8 cellular contexts compared by ENCODE assay signal in the genomic region with DNA sequence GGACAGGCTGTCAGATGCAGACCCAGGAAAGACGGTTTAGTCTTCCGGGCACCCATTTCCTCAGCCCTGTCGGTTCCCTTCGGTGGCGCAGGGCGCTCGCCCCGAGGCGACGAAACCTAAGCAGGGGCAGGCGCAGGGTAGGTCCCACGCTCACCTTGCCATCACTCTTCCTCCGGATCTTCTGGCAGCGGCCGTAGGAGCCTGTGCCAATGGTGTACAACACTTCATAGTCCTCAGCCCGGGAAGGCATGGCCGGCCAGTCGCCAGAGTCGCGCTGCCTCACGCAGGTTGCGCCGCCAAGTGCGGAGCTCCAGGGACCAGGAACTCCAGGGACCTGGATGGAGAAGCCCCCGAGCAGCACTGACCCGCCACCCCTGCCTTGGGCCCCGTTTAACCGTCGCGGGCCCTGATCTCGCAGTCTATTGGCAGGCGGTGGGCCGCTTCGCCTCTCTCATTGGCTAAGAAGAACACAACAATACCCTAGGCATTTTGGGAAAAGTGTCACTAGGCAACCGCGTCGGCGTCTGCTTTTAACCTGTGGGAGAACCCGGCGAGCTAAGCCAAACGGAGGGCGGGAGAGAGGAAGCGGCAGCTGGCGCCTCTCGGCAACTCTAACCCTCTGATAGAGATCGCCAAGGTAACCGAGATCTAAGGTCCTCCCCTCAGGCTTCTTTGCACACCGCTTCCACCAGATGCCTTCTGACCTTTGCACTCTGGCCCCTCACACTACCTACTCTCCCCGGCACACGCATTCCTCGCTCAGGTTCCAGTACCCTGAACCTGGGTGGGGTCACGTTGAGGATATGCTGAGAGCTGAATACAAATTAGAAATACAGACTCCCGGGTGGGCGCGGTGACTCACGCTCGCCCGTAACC. TPM values are rescaled to one million over a fixed set of nuclear protein-coding genes. Genes with fewer than 3 reads are reported as not detected.
DNase-seq lines count a peak whose midpoint lies in the region; ATAC-seq and TF ChIP-seq lines count a peak whose summit lies in the region.

A gene (minus strand): TSS at position 392 of the 876 bp plus-strand sequence. CDS start 142 bp downstream, at position 250.

- H3K27ac ChIP-seq in KOPT-K1 (ENCODE audit: low read depth, low read length, poor library complexity, severe bottlenecking), result peak within 1 kb of the TSS; percentile 93
- peak within 1 kb of the TSS; percentile 72 for H3K27ac ChIP-seq in fibroblast of lung (ENCODE audit: insufficient read depth, low read length)

- peak within 1 kb of the TSS; percentile 93 for H3K4me2 ChIP-seq in fibroblast of lung (ENCODE audit: extremely low read depth, insufficient read depth, low read length)

- DNase-seq in Daoy (ENCODE audit: low read depth), result peak; percentile 95
- DNase-seq in RKO (ENCODE audit: low spot score), result peak; percentile 94
- peak; percentile 83 to 86 for DNase-seq in activated T-cell treated with anti-CD3 and anti-CD28 coated beads, Interleukin-2, amount 50 U/mL, for 72 hours
- peak; percentile 88 to 92 for DNase-seq in fibroblast of lung (ENCODE audit: low read depth in 2 of 2)
- DNase-seq in naive thymus-derived CD8-positive, alpha-beta T cell, result peak; percentile 61 to 92 (median 80)
- DNase-seq in stimulated activated naive B cell treated with anti-CD40 and anti-IgM and Interleukin-4, amounts not matched to agents 10 μg/mL and 1 μg/mL and 100 μg/mL, for 72 hours, result peak; percentile 72

- no peak for TF ChIP-seq CTCF in fibroblast of lung (conservative IDR thresholded peaks at IDR 0.05 in 1 of 2, IDR thresholded peaks at IDR 0.05 in 1 of 2; ENCODE audit: low read depth in 1 of 2, low read length in 2 of 2)

- peaks cover 18% of the 10 kb centered on the region for H3K4me1 Mint-ChIP-seq in activated T-cell treated with anti-CD3 and anti-CD28 coated beads, Interleukin-2, amount 50 U/mL, for 72 hours (ENCODE audit: low read depth)
- H3K4me1 Mint-ChIP-seq in naive thymus-derived CD8-positive, alpha-beta T cell, result peaks cover 9 to 19% (median 16%) of the 10 kb centered on the region in 4 donors
- peaks cover 7 to 39% of the 10 kb centered on the region in 2 donors for H3K4me1 Mint-ChIP-seq in stimulated activated naive B cell treated with anti-CD40 and anti-IgM and Interleukin-4, amounts not matched to agents 10 μg/mL and 1 μg/mL and 100 μg/mL, for 72 hours

- H3K27ac Mint-ChIP-seq in activated T-cell treated with anti-CD3 and anti-CD28 coated beads, Interleukin-2, amount 50 U/mL, for 72 hours, result peak within 1 kb of the TSS; percentile 85
- peak within 1 kb of the TSS; percentile 46 to 91 (median 84) for H3K27ac Mint-ChIP-seq in naive thymus-derived CD8-positive, alpha-beta T cell
- H3K27ac Mint-ChIP-seq in stimulated activated naive B cell treated with anti-CD40 and anti-IgM and Interleukin-4, amounts not matched to agents 10 μg/mL and 1 μg/mL and 100 μg/mL, for 72 hours, result peak within 1 kb of the TSS; percentile 91

- peak within 1 kb of the TSS; percentile 97 to 98 for H3K4me3 Mint-ChIP-seq in activated T-cell treated with anti-CD3 and anti-CD28 coated beads, Interleukin-2, amount 50 U/mL, for 72 hours
- peak within 1 kb of the TSS; percentile 87 to 93 (median 92) for H3K4me3 Mint-ChIP-seq in naive thymus-derived CD8-positive, alpha-beta T cell
- H3K4me3 Mint-ChIP-seq in stimulated activated naive B cell treated with anti-CD40 and anti-IgM and Interleukin-4, amounts not matched to agents 10 μg/mL and 1 μg/mL and 100 μg/mL, for 72 hours, result peak within 1 kb of the TSS; percentile 89 to 92

- peak within 1 kb of the TSS; percentile 73 to 91 (median 81) for H3K4me3 ChIP-seq in fibroblast of lung (replicated peaks in 1 of 4; ENCODE audit: control extremely low read depth in 1 of 4, insufficient read depth in 1 of 4, low read depth in 3 of 4, low read length in 4 of 4)

- peaks cover 17% of the 10 kb centered on the region for H3K79me2 ChIP-seq in fibroblast of lung (ENCODE audit: control insufficient read depth, insufficient read depth, low read length)

- ATAC-seq in GM21825 (IDR thresholded peaks at IDR 0.05; ENCODE audit: unreplicated experiment), result peak; percentile 95
- peak; percentile 97 to 98 for ATAC-seq in activated T-cell treated with anti-CD3 and anti-CD28 coated beads, Interleukin-2, amount 50 U/mL, for 72 hours (replicated peaks in 1 of 2)
- ATAC-seq in naive thymus-derived CD8-positive, alpha-beta T cell, result peak; percentile 93 to 95
- ATAC-seq in stimulated activated naive B cell treated with anti-CD40 and anti-IgM and Interleukin-4, amounts not matched to agents 10 μg/mL and 1 μg/mL and 100 μg/mL, for 72 hours (replicated peaks), result peak; percentile 94 to 95

- H3K9me3 ChIP-seq in KOPT-K1 (ENCODE audit: insufficient read depth, low read length, poor library complexity, severe bottlenecking), result no peaks in the 10 kb centered on the region
- H3K9me3 ChIP-seq in fibroblast of lung (ENCODE audit: control insufficient read depth, insufficient read depth, low read depth, low read length), result no peaks in the 10 kb centered on the region

- H3K9me3 Mint-ChIP-seq in activated T-cell treated with anti-CD3 and anti-CD28 coated beads, Interleukin-2, amount 50 U/mL, for 72 hours, result no peaks in the 10 kb centered on the region
- no peaks in the 10 kb centered on the region for H3K9me3 Mint-ChIP-seq in naive thymus-derived CD8-positive, alpha-beta T cell
- H3K9me3 Mint-ChIP-seq in stimulated activated naive B cell treated with anti-CD40 and anti-IgM and Interleukin-4, amounts not matched to agents 10 μg/mL and 1 μg/mL and 100 μg/mL, for 72 hours, result no peaks in the 10 kb centered on the region

- H2AFZ ChIP-seq in fibroblast of lung (ENCODE audit: low read length), result peak within 1 kb of the TSS; percentile 95

- peaks cover 3% of the 10 kb centered on the region for H3K4me1 ChIP-seq in fibroblast of lung (ENCODE audit: control insufficient read depth, extremely low read depth, insufficient read depth, low read length)

- no peaks in the 10 kb centered on the region for H3K27me3 Mint-ChIP-seq in activated T-cell treated with anti-CD3 and anti-CD28 coated beads, Interleukin-2, amount 50 U/mL, for 72 hours (ENCODE audit: low read depth)
- H3K27me3 Mint-ChIP-seq in naive thymus-derived CD8-positive, alpha-beta T cell, result peaks cover 0 to 6% (median 0%) of the 10 kb centered on the region in 5 donors
- H3K27me3 Mint-ChIP-seq in stimulated activated naive B cell treated with anti-CD40 and anti-IgM and Interleukin-4, amounts not matched to agents 10 μg/mL and 1 μg/mL and 100 μg/mL, for 72 hours, result no peaks in the 10 kb centered on the region

- peaks cover 5 to 13% of the 10 kb centered on the region in 2 donors for H3K36me3 Mint-ChIP-seq in activated T-cell treated with anti-CD3 and anti-CD28 coated beads, Interleukin-2, amount 50 U/mL, for 72 hours (ENCODE audit: insufficient read depth in 2 of 2)
- H3K36me3 Mint-ChIP-seq in naive thymus-derived CD8-positive, alpha-beta T cell, result no peaks in the 10 kb centered on the region
- no peaks in the 10 kb centered on the region for H3K36me3 Mint-ChIP-seq in stimulated activated naive B cell treated with anti-CD40 and anti-IgM and Interleukin-4, amounts not matched to agents 10 μg/mL and 1 μg/mL and 100 μg/mL, for 72 hours

- POLR2A ChIA-PET in naive thymus-derived CD8-positive, alpha-beta T cell (lab: Charles Lee), result interaction anchor here (1.2 kb wide), 1 partner anchor 14 kb away, joined by 3 read pairs; no protein-coding TSS in a partner anchor

- H3K27me3 ChIP-seq in fibroblast of lung (ENCODE audit: control insufficient read depth, insufficient read depth, low read length), result no peaks in the 10 kb centered on the region

- peak within 1 kb of the TSS; percentile 62 for H3K9ac ChIP-seq in fibroblast of lung (ENCODE audit: insufficient read depth, low read length)

- H3K36me3 ChIP-seq in KOPT-K1 (ENCODE audit: insufficient read depth, low read length) (peaks cover 35% of the 10 kb centered on the region), fibroblast of lung (ENCODE audit: control insufficient read depth, insufficient read depth, low read length) (no peaks in the 10 kb centered on the region)

- no peaks in the 10 kb centered on the region for H4K20me1 ChIP-seq in fibroblast of lung (ENCODE audit: control insufficient read depth, extremely low read depth, insufficient read depth, low read length)

RNA-seq across cellular contexts. Expression of the gene that starts here (rescaled TPM):
- 97.8 and 151 TPM in 2 replicates for total RNA-seq in Daoy (2014; rRNA removed; shearing (Covaris generic))
- 10 to 100 TPM; 36.8 to 41.9 TPM for total RNA-seq in activated T-cell treated with anti-CD3 and anti-CD28 coated beads, Interleukin-2, amount 50 U/mL, for 72 hours
- 0.26 and 12.7 TPM in 2 replicates for total RNA-seq in fibroblast of lung
- polyA plus RNA-seq in fibroblast of lung, result 6.8 and 22.5 TPM in 2 replicates
- 3.4 and 15.5 TPM in 2 replicates for polyA plus RNA-seq in fibroblast of lung (2012)
- polyA minus RNA-seq in fibroblast of lung (ENCODE audit: low replicate concordance), result 0.47 and 1.6 TPM in 2 replicates
- total RNA-seq in naive thymus-derived CD8-positive, alpha-beta T cell, result under 1 TPM in 1 of 2 experiments, not detected in 1; 0.16 TPM
- polyA plus RNA-seq in naive thymus-derived CD8-positive, alpha-beta T cell, result under 1 TPM in 1 of 3 donors, not detected in 2; 0.60 TPM

Comparison
In these comparisons a context has a peak if more than half of its experiments do, and no peak if none do; other contexts are left out.
1. Peak in every context shown above with its lines: DNase-seq, ATAC-seq, H3K4me3 ChIP-seq and H3K27ac ChIP-seq.
2. Peak in DNase-seq and ATAC-seq in naive thymus-derived CD8-positive, alpha-beta T cell; RNA of the gene not detected or under 1 TPM.